8 cellular contexts compared by ENCODE assay signal in genomic region chr9:126398403-126399058, GRCh38.
A peak's percentile ranks its signal among the peaks of the same experiment; 100 is the strongest.
DNase-seq lines count a peak whose midpoint lies in the region; ATAC-seq and TF ChIP-seq lines count a peak whose summit lies in the region.

No MANE protein-coding gene starts in this region.

- peak overlapping the region; percentile 74 for H3K27ac ChIP-seq in layer of hippocampus (ENCODE audit: low read depth, low read length)

- no peaks in the 10 kb centered on the region for H3K27me3 ChIP-seq in layer of hippocampus (ENCODE audit: control insufficient read depth, insufficient read depth, low read length)

- CTCF ChIA-PET in GM10248 (lab: Yijun Ruan, JAX), result interaction anchor here (0.6 to 2.5 kb wide), 35 partner anchors 9 to 994 kb away, joined by 3 to 29 read pairs (median 4); no protein-coding TSS in a partner anchor

- TF ChIP-seq CTCF in GM10248 (IDR thresholded peaks at IDR 0.05; ENCODE audit: control extremely low read depth, extremely low read depth, low read depth, missing control alignments), result peak; percentile 93
- peak; percentile 99 for TF ChIP-seq CTCF in cardiac fibroblast (IDR thresholded peaks at IDR 0.05; ENCODE audit: low read depth, low read length)

- POLR2A ChIA-PET in GM10248 (lab: Yijun Ruan, JAX), result no interaction called here

- ATAC-seq in HG02840 (IDR thresholded peaks at IDR 0.05; ENCODE audit: low FRiP score, unreplicated experiment) (no peak), HG03432 (IDR thresholded peaks at IDR 0.05; ENCODE audit: unreplicated experiment) (no peak)

- DNase-seq in GM10248 (ENCODE audit: extremely low spot score) (peak; percentile 83), NAMALWA (ENCODE audit: low spot score) (peak; percentile 61), cardiac fibroblast (ENCODE audit: low read depth in 2 of 2) (peak; percentile 65 to 68)
- DNase-seq in activated CD4-positive, CD25-positive, alpha-beta regulatory T cell treated with anti-CD3 and anti-CD28 coated beads, Interleukin-2, amount 50 U/mL, for 72 hours, result peak; percentile 82
- peak; percentile 80 to 81 for DNase-seq in stimulated activated CD4-positive, alpha-beta T cell treated with anti-CD3 and anti-CD28 coated beads, Interleukin-2, amount 100 ng/mL, for 48 hours

- H3K4me3 ChIP-seq in cardiac fibroblast (replicated peaks in 1 of 2; ENCODE audit: low read depth in 2 of 2, low read length in 2 of 2), result no peak overlapping the region
